8 cellular contexts compared by ENCODE assay signal in genomic region chr9:134134949-134135342, GRCh38. TPM values are rescaled to one million over a fixed set of nuclear protein-coding genes. Genes with fewer than 3 reads are reported as not detected.
DNase-seq lines count a peak whose midpoint lies in the region; ATAC-seq and TF ChIP-seq lines count a peak whose summit lies in the region.

No MANE protein-coding gene starts in this region.

- peak overlapping the region; percentile 84 to 94 (median 93) for H3K27ac ChIP-seq in heart right ventricle
- no peak overlapping the region for H3K27ac ChIP-seq in SJSA1
- H3K27ac ChIP-seq in fibroblast of lung (ENCODE audit: insufficient read depth, low read length), result no peak overlapping the region
- H3K27ac ChIP-seq in prostate gland, result peak overlapping the region; percentile 86 to 92

- TF ChIP-seq POLR2A in prostate gland (IDR thresholded peaks at IDR 0.05), result no peak

- H3K4me3 ChIP-seq in heart right ventricle, result peak overlapping the region; percentile 74 to 100 (median 92)
- peak overlapping the region; percentile 69 for H3K4me3 ChIP-seq in SJSA1
- H3K4me3 ChIP-seq in fibroblast of lung (replicated peaks in 1 of 4; ENCODE audit: control extremely low read depth in 1 of 4, insufficient read depth in 1 of 4, low read depth in 3 of 4, low read length in 4 of 4), result peak overlapping the region; percentile 79 to 97 (median 86)
- peak overlapping the region; percentile 66 to 78 for H3K4me3 ChIP-seq in prostate gland

- H3K4me2 ChIP-seq in fibroblast of lung (ENCODE audit: extremely low read depth, insufficient read depth, low read length), result peak overlapping the region; percentile 88

- no peak for DNase-seq in heart right ventricle
- no peak for DNase-seq in Right ventricle myocardium inferior (ENCODE audit: missing footprints)
- no peak for DNase-seq in SJSA1 (ENCODE audit: low read depth in 1 of 2, low spot score in 2 of 2)
- no peak for DNase-seq in fibroblast of lung (ENCODE audit: low read depth in 2 of 2)
- no peak for DNase-seq in prostate gland (ENCODE audit: low spot score)
- DNase-seq in activated CD8-positive, alpha-beta memory T cell treated with anti-CD3 and anti-CD28 coated beads for 24 hours, result no peak

- peaks cover 38% of the 10 kb centered on the region for H3K79me2 ChIP-seq in fibroblast of lung (ENCODE audit: control insufficient read depth, insufficient read depth, low read length)

- H3K9me3 ChIP-seq in heart right ventricle (no peaks in the 10 kb centered on the region), SJSA1 (replicated peaks) (no peaks in the 10 kb centered on the region), fibroblast of lung (ENCODE audit: control insufficient read depth, insufficient read depth, low read depth, low read length) (no peaks in the 10 kb centered on the region), prostate gland (no peaks in the 10 kb centered on the region)

- intact Hi-C loops in heart right ventricle (cut with DNase I) (loop anchor here in 5 of 10 donors (1.0 to 10.0 kb wide), 5 partner anchors 66 to 110 kb away; partner anchors contain the start of genes BRD3 (in 4 of the 5) and BRD3OS (in 2 of the 5)), Right ventricle myocardium inferior (cut with DNase I) (loop anchor here (2.0 to 5.0 kb wide), 2 partner anchors 66 to 88 kb away; partner anchors contain the start of gene BRD3), prostate gland (cut with DNase I) (loop anchor here (5.0 to 10.0 kb wide), 2 partner anchors 68 to 110 kb away; partner anchors contain the start of genes BRD3 and BRD3OS)

- H3K36me3 ChIP-seq in heart right ventricle (peaks cover 0 to 7% (median 2%) of the 10 kb centered on the region in 9 donors), SJSA1 (peaks cover 29% of the 10 kb centered on the region), fibroblast of lung (ENCODE audit: control insufficient read depth, insufficient read depth, low read length) (no peaks in the 10 kb centered on the region), prostate gland (no peaks in the 10 kb centered on the region)

- no peak for TF ChIP-seq CTCF in heart right ventricle (IDR thresholded peaks at IDR 0.05)
- no peak for TF ChIP-seq CTCF in fibroblast of lung (conservative IDR thresholded peaks at IDR 0.05 in 1 of 2, IDR thresholded peaks at IDR 0.05 in 1 of 2; ENCODE audit: low read depth in 1 of 2, low read length in 2 of 2)
- TF ChIP-seq CTCF in prostate gland (IDR thresholded peaks at IDR 0.05), result no peak

- no peaks in the 10 kb centered on the region for H3K27me3 ChIP-seq in heart right ventricle
- no peaks in the 10 kb centered on the region for H3K27me3 ChIP-seq in SJSA1 (replicated peaks)
- H3K27me3 ChIP-seq in fibroblast of lung (ENCODE audit: control insufficient read depth, insufficient read depth, low read length), result no peaks in the 10 kb centered on the region
- H3K27me3 ChIP-seq in prostate gland (replicated peaks; ENCODE audit: insufficient read depth), result no peaks in the 10 kb centered on the region

- H3K9ac ChIP-seq in fibroblast of lung (ENCODE audit: insufficient read depth, low read length), result peak overlapping the region; percentile 65

- H4K20me1 ChIP-seq in fibroblast of lung (ENCODE audit: control insufficient read depth, extremely low read depth, insufficient read depth, low read length), result no peaks in the 10 kb centered on the region

- 20 to 24% methylated on average over 7 of the region's 7 CpGs for WGBS in heart right ventricle, 2 donors
- 11% methylated on average over 7 of the region's 7 CpGs for WGBS in prostate gland

- H2AFZ ChIP-seq in fibroblast of lung (ENCODE audit: low read length), result peak overlapping the region; percentile 94

- peaks cover 19 to 62% (median 42%) of the 10 kb centered on the region in 9 donors for H3K4me1 ChIP-seq in heart right ventricle
- H3K4me1 ChIP-seq in SJSA1 (replicated peaks), result peaks cover 14% of the 10 kb centered on the region
- H3K4me1 ChIP-seq in fibroblast of lung (ENCODE audit: control insufficient read depth, extremely low read depth, insufficient read depth, low read length), result peaks cover 22% of the 10 kb centered on the region
- H3K4me1 ChIP-seq in prostate gland (replicated peaks), result peaks cover 36% of the 10 kb centered on the region

- ATAC-seq in heart right ventricle (peak in 1 of 8 donors; percentile 8), Right ventricle myocardium inferior (no peak), GM21619 (IDR thresholded peaks at IDR 0.05; ENCODE audit: unreplicated experiment) (no peak), HG02885 (IDR thresholded peaks at IDR 0.05; ENCODE audit: poor library complexity, unreplicated experiment) (no peak)

RNA-seq across cellular contexts. Expression of gene WDR5, which starts 0.9 kb away (rescaled TPM):
- 10 to 100 TPM; 16.1 to 22.5 (median 18.1) TPM for total RNA-seq in heart right ventricle
- polyA plus RNA-seq in heart right ventricle, result 10 to 100 TPM; 14.0 to 17.8 TPM
- total RNA-seq in Right ventricle myocardium inferior, result 18.2 TPM
- 16.9 and 26.7 TPM in 2 replicates for total RNA-seq in SJSA1 (2014; rRNA removed; shearing (Covaris generic))
- total RNA-seq in fibroblast of lung, result 15.4 and 15.5 TPM in 2 replicates
- polyA plus RNA-seq in fibroblast of lung, result 26.0 and 28.0 TPM in 2 replicates
- 21.5 and 29.5 TPM in 2 replicates for polyA plus RNA-seq in fibroblast of lung (2012)
- polyA minus RNA-seq in fibroblast of lung (ENCODE audit: low replicate concordance), result 12.8 and 23.1 TPM in 2 replicates
- 10 to 100 TPM; 28.6 to 67.9 TPM for total RNA-seq in prostate gland

RNA-seq across cellular contexts. Expression of gene RNU6ATAC, which starts 29.4 kb away (rescaled TPM):
- total RNA-seq in heart right ventricle (100 to 1,000 TPM in 3 of 10 donors, 10 to 100 TPM in 6, not detected in 1; 21.4 to 172 (median 66.8) TPM), Right ventricle myocardium inferior (122 TPM), fibroblast of lung (not detected in 2 replicates), prostate gland (not detected)
- polyA plus RNA-seq in heart right ventricle (not detected), fibroblast of lung (not detected in 2 replicates)
- not detected in 2 replicates for total RNA-seq in SJSA1 (2014; rRNA removed; shearing (Covaris generic))
- polyA plus RNA-seq in fibroblast of lung (2012), result not detected in 2 replicates
- under 0.01 TPM in 1 of 2 replicates, not detected in the other for polyA minus RNA-seq in fibroblast of lung (ENCODE audit: low replicate concordance)

Comparison
In these comparisons a context has a peak if more than half of its experiments do, and no peak if none do; other contexts are left out.
1. H3K27ac ChIP-seq: peak in heart right ventricle (10 of 10) and prostate gland (2 of 2); none in SJSA1 (single experiment) and fibroblast of lung (single experiment).
2. Peak in every context shown above with its lines, with median percentiles within 50 percentile points of each other: H3K4me3 ChIP-seq.